8 cellular contexts compared by ENCODE assay signal in the genomic region with DNA sequence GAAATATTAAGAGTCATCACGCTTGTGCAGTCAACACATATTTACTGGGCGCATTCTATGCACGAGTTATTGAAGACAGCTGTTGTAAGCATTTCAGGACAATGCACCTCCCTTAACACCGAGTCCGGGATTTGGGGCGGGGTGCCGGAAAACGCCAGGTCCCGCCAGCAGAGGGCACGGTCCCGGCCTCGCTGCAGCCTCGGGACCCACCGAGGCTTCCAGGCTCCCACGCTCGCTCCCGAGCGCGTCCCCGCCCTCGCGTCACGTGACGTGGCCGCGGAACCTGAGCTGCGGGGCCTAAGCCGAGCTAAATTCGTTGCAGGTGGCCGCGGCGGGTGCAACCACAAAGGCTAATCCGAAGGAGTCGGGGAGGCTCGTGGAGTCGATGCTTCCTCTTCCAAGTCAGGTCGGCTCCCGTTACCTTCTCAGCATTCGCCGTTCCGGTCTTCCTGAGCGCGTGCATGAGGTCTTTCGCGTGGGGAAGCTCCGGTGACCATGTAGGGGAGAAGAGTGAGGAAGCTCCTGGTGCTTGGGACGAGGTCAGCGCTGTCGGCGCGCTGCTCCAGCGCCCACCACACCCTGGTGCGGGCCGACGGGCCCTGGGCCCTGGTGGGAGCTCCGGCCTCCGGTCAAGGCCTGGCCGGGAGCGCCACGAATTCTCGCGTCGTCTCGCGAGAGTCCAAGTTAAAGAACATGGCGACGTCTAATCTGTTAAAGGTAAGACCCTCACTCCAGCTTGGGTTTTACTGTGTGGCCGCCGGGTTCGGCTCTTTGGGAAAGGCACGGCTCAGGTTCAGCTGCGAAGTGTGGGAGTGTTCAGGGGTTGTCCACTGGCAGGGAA. TPM values are rescaled to one million over a fixed set of nuclear protein-coding genes. Genes with fewer than 3 reads are reported as not detected.
DNase-seq lines count a peak whose midpoint lies in the region; ATAC-seq, FAIRE-seq and TF ChIP-seq lines count a peak whose summit lies in the region.

Gene CUL5 (plus strand): TSS at position 243 of the 841 bp plus-strand sequence. CDS start 451 bp downstream, at position 694.

- no peaks in the 10 kb centered on the region for H3K27me3 ChIP-seq in prostate gland (replicated peaks; ENCODE audit: insufficient read depth)

- H3K27ac ChIP-seq in prostate gland (peak within 1 kb of the TSS; percentile 97 to 98), urinary bladder (ENCODE audit: low read depth) (peak within 1 kb of the TSS; percentile 90)

- FAIRE-seq in GM12892 (lab: Jason Lieb, UNC) = peak; percentile 99

- intact Hi-C loops in left cardiac atrium (cut with DNase I) (no loop called here), prostate gland (cut with DNase I) (loop anchor here (5.0 kb wide), 1 partner anchor 108 kb away; no protein-coding TSS in a partner anchor)

- H3K4me1 ChIP-seq in prostate gland (replicated peaks) (no peaks in the 10 kb centered on the region), urinary bladder (ENCODE audit: insufficient read depth) (no peaks in the 10 kb centered on the region)

- under 1% methylated on average over 72 of the region's 72 CpGs for WGBS in prostate gland
- WGBS in urinary bladder = under 1% methylated on average over 72 of the region's 72 CpGs

- TF ChIP-seq CTCF in prostate gland (IDR thresholded peaks at IDR 0.05) = peak; percentile 81 to 91 (median 86)

- ATAC-seq in HG02840 (IDR thresholded peaks at IDR 0.05; ENCODE audit: low FRiP score, unreplicated experiment) (peak; percentile 90), left cardiac atrium (peak; percentile 97 to 98)

- peak; percentile 81 for DNase-seq in GM12892 (ENCODE audit: insufficient read length)
- peak; percentile 86 for DNase-seq in NCI-H1436 (lab: John Stamatoyannopoulos, UW)
- DNase-seq in T-helper 1 cell = peak; percentile 77 to 92 (median 85)
- peak; percentile 88 for DNase-seq in amniotic epithelial cell (ENCODE audit: low read depth)
- DNase-seq in left cardiac atrium = peak; percentile 94
- peak; percentile 86 for DNase-seq in prostate gland (ENCODE audit: low spot score)

- H3K36me3 ChIP-seq in prostate gland = no peaks in the 10 kb centered on the region
- no peaks in the 10 kb centered on the region for H3K36me3 ChIP-seq in urinary bladder (ENCODE audit: insufficient read depth)

- TF ChIP-seq POLR2A in GM12892 (IDR thresholded peaks at IDR 0.05; ENCODE audit: low read depth, low read length) = peak; percentile 96
- no peak for TF ChIP-seq POLR2A in prostate gland (IDR thresholded peaks at IDR 0.05)

- H3K4me3 ChIP-seq in prostate gland (peak within 1 kb of the TSS; percentile 89 to 91), urinary bladder (ENCODE audit: low read depth, low read length) (peak within 1 kb of the TSS; percentile 79)

- H3K9me3 ChIP-seq in prostate gland = no peaks in the 10 kb centered on the region

RNA-seq across cellular contexts. Expression of gene CUL5, which starts in this region (rescaled TPM):
- polyA plus RNA-seq in GM12892 (2012; ENCODE audit: missing spikeins) = 15.8 TPM
- total RNA-seq in left cardiac atrium (10 to 100 TPM; 37.9 to 40.5 TPM), prostate gland (10 to 100 TPM; 28.1 to 46.4 TPM), urinary bladder (78.5 TPM)
- 11.8 TPM for polyA plus RNA-seq in urinary bladder

Comparison
In these comparisons a context has a peak if more than half of its experiments do, and no peak if none do; other contexts are left out.
1. Peak in every context shown above with its lines: DNase-seq, ATAC-seq, H3K4me3 ChIP-seq and H3K27ac ChIP-seq.